In the genomic region with DNA sequence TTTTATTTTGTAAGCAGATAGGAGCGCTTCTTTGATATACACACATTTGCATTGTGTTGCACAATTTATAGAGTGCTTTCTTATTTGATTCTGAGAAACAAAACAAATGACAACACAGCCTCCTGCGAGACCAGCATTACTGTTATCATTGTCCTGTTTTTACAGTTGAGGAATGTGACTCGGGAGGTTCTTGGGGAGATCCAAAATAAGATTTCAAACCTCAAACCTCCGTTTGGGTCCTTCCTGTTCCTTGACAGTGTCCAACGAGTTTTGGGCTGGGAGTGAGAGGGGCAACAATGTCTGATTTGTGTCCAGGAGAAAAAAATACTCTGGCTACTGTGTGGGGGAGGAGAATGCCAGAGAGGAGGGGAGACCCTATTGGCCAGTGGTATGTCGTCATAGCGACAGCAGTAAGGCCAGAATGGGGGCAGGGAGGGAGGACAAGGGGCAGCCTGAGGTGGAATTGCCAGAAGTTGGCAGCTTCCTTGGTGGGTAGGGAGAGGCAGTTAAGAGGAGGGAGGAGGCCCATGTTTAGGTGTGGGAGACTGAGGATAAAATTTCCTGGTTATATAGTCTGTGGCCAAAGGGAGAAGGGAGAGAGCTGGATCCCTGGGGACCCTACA, we compare ENCODE assay signal across 22 cellular contexts. TPM values are rescaled to one million over a fixed set of nuclear protein-coding genes. Genes with fewer than 3 reads are reported as not detected.
"Had no signal": no experiment of that assay in that cellular context is flagged by ENCODE, and none has a peak within 500 bp of the region (broad histone marks: within the 10 kb centered on the region; RNA-seq: fewer than 3 reads in every experiment).

No MANE protein-coding gene starts in this region.

- H3K4me1 Mint-ChIP-seq: activated CD8-positive, alpha-beta memory T cell treated with anti-CD3 and anti-CD28 coated beads, Interleukin-2, amount 10 ng/mL, durations not matched to agents 7 days and 5 days; natural killer cell had no signal

- H3K4me1 ChIP-seq: upper lobe of right lung had no signal

- ATAC-seq: activated CD4-positive, CD25-positive, alpha-beta regulatory T cell treated with anti-CD3 and anti-CD28 coated beads, Interleukin-2, amount 50 U/mL, for 24 hours; activated CD8-positive, alpha-beta memory T cell treated with anti-CD3 and anti-CD28 coated beads, Interleukin-2, amount 10 ng/mL, durations not matched to agents 7 days and 5 days; activated naive CD4-positive, alpha-beta T cell treated with anti-CD3 and anti-CD28 coated beads, Interleukin-2, amount 50 U/mL, for 72 hours; activated T-cell treated with anti-CD3 and anti-CD28 coated beads, Interleukin-2, amount 50 U/mL, for 4 hours; body of pancreas; effector memory CD8-positive, alpha-beta T cell; gastroesophageal sphincter; natural killer cell; stimulated activated naive CD8-positive, alpha-beta T cell treated with anti-CD3 and anti-CD28 coated beads, Interleukin-15, Interleukin-2, amounts not matched to agents 100 U/mL and 50 U/mL, for 24 hours; upper lobe of right lung had no signal

- H3K36me3 Mint-ChIP-seq: activated CD8-positive, alpha-beta memory T cell treated with anti-CD3 and anti-CD28 coated beads, Interleukin-2, amount 10 ng/mL, durations not matched to agents 7 days and 5 days; activated naive CD4-positive, alpha-beta T cell treated with anti-CD3 and anti-CD28 coated beads, Interleukin-2, amount 50 U/mL, for 72 hours; natural killer cell had no signal

- H3K36me3 ChIP-seq: gastroesophageal sphincter, ovary, suprapubic skin, upper lobe of right lung had no signal

- H3K9me3 ChIP-seq: body of pancreas, gastroesophageal sphincter, ovary, suprapubic skin, upper lobe of right lung had no signal

- H3K27ac ChIP-seq: body of pancreas, gastroesophageal sphincter, hepatocyte, ovary, suprapubic skin, upper lobe of right lung had no signal

- H3K4me3 Mint-ChIP-seq: activated CD8-positive, alpha-beta memory T cell treated with anti-CD3 and anti-CD28 coated beads, Interleukin-2, amount 10 ng/mL, durations not matched to agents 7 days and 5 days; activated T-cell treated with anti-CD3 and anti-CD28 coated beads, Interleukin-2, amount 50 U/mL, for 4 hours; dendritic cell treated with granulocyte-macrophage colony-stimulating factor and Interleukin-4, amounts not matched to agents 40 ng/mL and 50 ng/mL, for 4 days; effector memory CD8-positive, alpha-beta T cell; natural killer cell had no signal

- H3K27me3 ChIP-seq: ovary had no signal

- H3K4me2 ChIP-seq: hepatocyte had no signal

- H3K4me3 ChIP-seq: body of pancreas, gastroesophageal sphincter, hepatocyte, ovary, suprapubic skin, upper lobe of right lung had no signal

- DNase-seq: activated CD4-positive, alpha-beta T cell treated with anti-CD3 and anti-CD28 coated beads, Interleukin-2, amount 50 U/mL, for 48 hours; activated CD8-positive, alpha-beta memory T cell treated with anti-CD3 and anti-CD28 coated beads, Interleukin-2, amount 10 ng/mL, durations not matched to agents 7 days and 5 days; activated effector memory CD4-positive, alpha-beta T cell treated with anti-CD3 and anti-CD28 coated beads, Interleukin-2, amount 50 U/mL, for 16 hours; activated T-cell treated with anti-CD3 and anti-CD28 coated beads, Interleukin-2, amount 50 U/mL, for 4 hours; amniotic stem cell; body of pancreas; effector memory CD8-positive, alpha-beta T cell; natural killer cell; ovary; stimulated activated CD4-positive, alpha-beta T cell treated with anti-CD3 and anti-CD28 coated beads, Interleukin-4, amount 100 ng/mL, for 1 hour; stimulated activated CD8-positive, alpha-beta memory T cell treated with anti-CD3 and anti-CD28 coated beads, Interleukin-4, amount 100 ng/mL, for 48 hours; stimulated activated naive CD8-positive, alpha-beta T cell treated with anti-CD3 and anti-CD28 coated beads, Interleukin-15, Interleukin-2, amounts not matched to agents 100 U/mL and 50 U/mL, for 24 hours; T-helper 2 cell; upper lobe of right lung had no signal

- H3K9me3 Mint-ChIP-seq: activated naive CD4-positive, alpha-beta T cell treated with anti-CD3 and anti-CD28 coated beads, Interleukin-2, amount 50 U/mL, for 72 hours; activated T-cell treated with anti-CD3 and anti-CD28 coated beads, Interleukin-2, amount 50 U/mL, for 4 hours; dendritic cell treated with granulocyte-macrophage colony-stimulating factor and Interleukin-4, amounts not matched to agents 40 ng/mL and 50 ng/mL, for 4 days; effector memory CD8-positive, alpha-beta T cell; natural killer cell had no signal

- H2AFZ ChIP-seq: hepatocyte had no signal

- H3K27ac Mint-ChIP-seq: activated CD8-positive, alpha-beta memory T cell treated with anti-CD3 and anti-CD28 coated beads, Interleukin-2, amount 10 ng/mL, durations not matched to agents 7 days and 5 days; dendritic cell treated with granulocyte-macrophage colony-stimulating factor and Interleukin-4, amounts not matched to agents 40 ng/mL and 50 ng/mL, for 4 days; effector memory CD8-positive, alpha-beta T cell; natural killer cell had no signal

RNA-seq across cellular contexts. Expression of a gene that starts 45.5 kb away (rescaled TPM):
- total RNA-seq: activated CD8-positive, alpha-beta memory T cell treated with anti-CD3 and anti-CD28 coated beads, Interleukin-2, amount 10 ng/mL, durations not matched to agents 7 days and 5 days; activated naive CD4-positive, alpha-beta T cell treated with anti-CD3 and anti-CD28 coated beads, Interleukin-2, amount 50 U/mL, for 72 hours; body of pancreas; epithelial cell of proximal tubule; lung microvascular endothelial cell had no signal
